In the genomic region with DNA sequence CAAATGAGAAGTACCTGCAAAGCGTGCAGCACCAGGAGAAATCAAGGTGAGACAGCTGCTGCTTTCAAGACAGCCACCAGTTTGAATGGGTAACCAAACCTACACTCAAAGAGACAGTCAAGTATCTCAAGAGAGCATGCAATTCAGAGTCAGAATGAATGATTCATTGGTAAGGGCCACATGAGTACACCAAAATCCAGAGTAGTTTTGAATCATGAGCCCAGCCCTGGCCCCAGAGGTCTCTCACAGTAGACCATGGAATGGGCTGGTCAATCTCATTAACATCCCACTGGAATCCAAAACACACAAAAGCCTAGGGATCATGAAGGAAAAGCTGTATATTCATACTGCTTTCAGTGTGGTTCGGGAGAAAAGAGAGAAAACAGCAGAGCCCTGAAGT, we compare ENCODE assay signal across 25 cellular contexts.
"Had no signal": no experiment of that assay in that cellular context is flagged by ENCODE, and none has a peak within 500 bp of the region (broad histone marks: within the 10 kb centered on the region; RNA-seq: fewer than 3 reads in every experiment).

No MANE protein-coding gene starts in this region.

- H3K36me3 ChIP-seq: breast epithelium, SJCRH30 had no signal

- H3K27ac Mint-ChIP-seq: activated CD4-positive, alpha-beta T cell treated with anti-CD3 and anti-CD28 coated beads, Interleukin-2, amount 10 ng/mL, durations not matched to agents 24 days and 14 days; activated CD8-positive, alpha-beta T cell treated with anti-CD3 and anti-CD28 coated beads for 36 hours; activated naive CD8-positive, alpha-beta T cell treated with anti-CD3 and anti-CD28 coated beads, Interleukin-2, amount 10 ng/mL, durations not matched to agents 7 days and 5 days; activated T-cell treated with anti-CD3 and anti-CD28 coated beads, Interleukin-2, amount 50 U/mL, for 24 hours; activated T-helper 1 cell treated with anti-CD3 and anti-CD28 coated beads, Interleukin-12 subunit alpha, Interleukin-12 subunit beta, Interleukin-2, Interleukin-4 antibody, amounts not matched to agents 30 ng/mL and 10 ng/mL and 1 ng/mL, durations not matched to agents 14 hours and 24 hours and 36 hours had no signal

- H3K9me3 ChIP-seq: body of pancreas, breast epithelium, SJCRH30 had no signal

- ATAC-seq: activated CD8-positive, alpha-beta T cell treated with anti-CD3 and anti-CD28 coated beads for 36 hours had no signal

- H3K4me1 Mint-ChIP-seq: activated CD4-positive, alpha-beta T cell treated with anti-CD3 and anti-CD28 coated beads, Interleukin-2, amount 10 ng/mL, durations not matched to agents 24 days and 14 days; activated naive CD8-positive, alpha-beta T cell treated with anti-CD3 and anti-CD28 coated beads, Interleukin-2, amount 10 ng/mL, durations not matched to agents 7 days and 5 days had no signal

- H3K27me3 ChIP-seq: body of pancreas, breast epithelium, SJCRH30 had no signal

- H3K9me3 Mint-ChIP-seq: activated CD4-positive, alpha-beta T cell treated with anti-CD3 and anti-CD28 coated beads, Interleukin-2, amount 10 ng/mL, durations not matched to agents 24 days and 14 days; activated CD8-positive, alpha-beta T cell treated with anti-CD3 and anti-CD28 coated beads for 36 hours; activated naive CD8-positive, alpha-beta T cell treated with anti-CD3 and anti-CD28 coated beads, Interleukin-2, amount 10 ng/mL, durations not matched to agents 7 days and 5 days; activated T-cell treated with anti-CD3 and anti-CD28 coated beads, Interleukin-2, amount 50 U/mL, for 24 hours; activated T-helper 1 cell treated with anti-CD3 and anti-CD28 coated beads, Interleukin-12 subunit alpha, Interleukin-12 subunit beta, Interleukin-2, Interleukin-4 antibody, amounts not matched to agents 30 ng/mL and 10 ng/mL and 1 ng/mL, durations not matched to agents 14 hours and 24 hours and 36 hours had no signal

- H3K36me3 Mint-ChIP-seq: activated naive CD8-positive, alpha-beta T cell treated with anti-CD3 and anti-CD28 coated beads, Interleukin-2, amount 10 ng/mL, durations not matched to agents 7 days and 5 days had no signal

- DNase-seq: activated CD4-positive, alpha-beta T cell treated with anti-CD3 and anti-CD28 coated beads, Interleukin-2, amount 10 ng/mL, durations not matched to agents 24 days and 14 days; activated CD4-positive, alpha-beta T cell treated with anti-CD3 and anti-CD28 coated beads, Interleukin-2, amount 50 U/mL, for 4 hours; activated CD8-positive, alpha-beta T cell treated with anti-CD3 and anti-CD28 coated beads for 36 hours; activated effector memory CD4-positive, alpha-beta T cell treated with Interleukin-2 at 50 U/mL for 16 hours; activated naive CD4-positive, alpha-beta T cell treated with anti-CD3 and anti-CD28 coated beads, Interleukin-2, amount 50 U/mL, for 16 hours; activated naive CD8-positive, alpha-beta T cell treated with anti-CD3 and anti-CD28 coated beads, Interleukin-2, amount 10 ng/mL, durations not matched to agents 7 days and 5 days; activated T-cell treated with anti-CD3 and anti-CD28 coated beads, Interleukin-2, amount 50 U/mL, for 24 hours; amygdala; body of pancreas; NCI-H1105; NCI-H1417 treated with DMSO at 0.1 percent for 48 hours; NCI-H187 treated with DMSO at 0.1 percent for 48 hours; NCI-H2081; NCI-H345; NCI-H510A; NCI-H526; NCI-H748 treated with DMSO at 0.1 percent for 48 hours; NK-92 treated with Interleukin-12 subunit alpha and Interleukin-12 subunit beta, amount 100 ng/mL, for 24 hours; SHP77; SJCRH30; T1000 had no signal

- H3K27me3 Mint-ChIP-seq: activated CD8-positive, alpha-beta T cell treated with anti-CD3 and anti-CD28 coated beads for 36 hours; activated T-cell treated with anti-CD3 and anti-CD28 coated beads, Interleukin-2, amount 50 U/mL, for 24 hours had no signal

- H3K27ac ChIP-seq: body of pancreas, breast epithelium, SJCRH30 had no signal

- H3K4me1 ChIP-seq: breast epithelium had no signal

- FAIRE-seq: astrocyte had no signal

- H3K4me3 ChIP-seq: body of pancreas, breast epithelium, SJCRH30, SK-N-MC had no signal

- H3K4me3 Mint-ChIP-seq: activated CD4-positive, alpha-beta T cell treated with anti-CD3 and anti-CD28 coated beads, Interleukin-2, amount 10 ng/mL, durations not matched to agents 24 days and 14 days; activated CD8-positive, alpha-beta T cell treated with anti-CD3 and anti-CD28 coated beads for 36 hours; activated naive CD8-positive, alpha-beta T cell treated with anti-CD3 and anti-CD28 coated beads, Interleukin-2, amount 10 ng/mL, durations not matched to agents 7 days and 5 days; activated T-cell treated with anti-CD3 and anti-CD28 coated beads, Interleukin-2, amount 50 U/mL, for 24 hours; activated T-helper 1 cell treated with anti-CD3 and anti-CD28 coated beads, Interleukin-12 subunit alpha, Interleukin-12 subunit beta, Interleukin-2, Interleukin-4 antibody, amounts not matched to agents 30 ng/mL and 10 ng/mL and 1 ng/mL, durations not matched to agents 14 hours and 24 hours and 36 hours had no signal
